Comparison of ENCODE assay signal across 15 cellular contexts in the genomic region with DNA sequence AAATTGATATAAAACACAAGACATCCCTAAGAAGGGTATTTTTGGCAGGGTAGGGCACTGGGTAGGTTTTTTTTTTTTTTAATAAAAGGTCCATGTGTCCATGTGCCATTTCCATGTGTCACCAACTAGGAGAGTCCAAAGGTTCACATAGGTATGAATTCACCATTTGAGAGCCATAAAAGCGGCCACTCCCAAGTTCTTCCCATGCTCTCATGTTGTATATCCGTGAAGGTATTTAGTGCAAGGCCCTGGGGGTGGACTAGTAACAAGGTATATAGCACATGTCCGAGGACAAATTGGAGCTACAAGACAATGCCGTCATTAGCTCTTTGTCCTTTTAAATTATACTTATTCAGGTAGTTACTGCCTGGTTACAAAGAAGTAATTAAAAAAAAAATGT.
DNase-seq lines count a peak whose midpoint lies in the region; ATAC-seq, FAIRE-seq and TF ChIP-seq lines count a peak whose summit lies in the region.
"Had no signal": no experiment of that assay in that cellular context is flagged by ENCODE, and none has a peak within 500 bp of the region (broad histone marks: within the 10 kb centered on the region; RNA-seq: fewer than 3 reads in every experiment).

No MANE protein-coding gene starts in this region.

- H3K4me1 ChIP-seq in IMR-90 (ENCODE audit: control insufficient read depth, insufficient read depth, low read length) (peaks cover 18% of the 10 kb centered on the region), hepatocyte (ENCODE audit: insufficient read depth) (no peaks in the 10 kb centered on the region), transverse colon (peaks cover 7 to 33% (median 12%) of the 10 kb centered on the region in 4 donors)
- H3K4me1 ChIP-seq in naive thymus-derived CD4-positive, alpha-beta T cell (ENCODE audit: control insufficient read depth in 2 of 2, insufficient read depth in 2 of 2, low read length in 2 of 2) = no peaks in the 10 kb centered on the region

- ATAC-seq in IMR-90 (ENCODE audit: low read depth) = no peak
- no peak for ATAC-seq in naive thymus-derived CD4-positive, alpha-beta T cell
- ATAC-seq: GM12878, GM23338 had no signal

- peak overlapping the region; percentile 42 for H2BK5ac ChIP-seq in IMR-90 (ENCODE audit: low read depth, low read length, poor library complexity, severe bottlenecking)

- no peak for DNase-seq in IMR-90
- peak; percentile 62 for DNase-seq in hepatocyte (ENCODE audit: low spot score)
- DNase-seq in transverse colon = peak; percentile 67
- no peak for DNase-seq in naive thymus-derived CD4-positive, alpha-beta T cell
- no peak for DNase-seq in H54 (ENCODE audit: insufficient read length, low spot score)
- DNase-seq in central memory CD4-positive, alpha-beta T cell = no peak
- DNase-seq: ACHN; C1 segment of cervical spinal cord; CD4-positive, alpha-beta T cell; DMS79; H9 had no signal

- H3K4me3 Mint-ChIP-seq in naive thymus-derived CD4-positive, alpha-beta T cell = no peak overlapping the region
- H3K4me3 Mint-ChIP-seq: CD4-positive, alpha-beta T cell; GM23338; H9 had no signal

- no TSS peak for BruUV-seq in IMR-90 (replicated peaks; lab: Mats Ljungman, UMichigan)

- FAIRE-seq in colon (lab: Jason Lieb, UNC) (peak; percentile 45), H54 (lab: Jason Lieb, UNC) (no peak)
- FAIRE-seq: GM12878, GM18507 had no signal

- H3K27ac Mint-ChIP-seq in naive thymus-derived CD4-positive, alpha-beta T cell = no peak overlapping the region
- H3K27ac Mint-ChIP-seq: CD4-positive, alpha-beta T cell; GM23338 had no signal

- no peaks in the 10 kb centered on the region for H3K9me3 Mint-ChIP-seq in naive thymus-derived CD4-positive, alpha-beta T cell
- H3K9me3 Mint-ChIP-seq: CD4-positive, alpha-beta T cell; GM23338; H9 had no signal

- POLR2A ChIA-PET in IMR-90 (lab: Charles Lee; ENCODE audit: unreplicated experiment) = no interaction called here
- POLR2A ChIA-PET in naive thymus-derived CD4-positive, alpha-beta T cell (lab: Charles Lee) = no interaction called here

- in situ Hi-C loops in IMR-90 (cut with MboI; ENCODE audit: low sequenced_read_pairs) = no loop called here
- in situ Hi-C loops in transverse colon (cut with MboI; ENCODE audit: low pct_ligation_motif_present in 1 of 4, low pct_unique_long_range_greater_than_20kb in 1 of 4, low sequenced_read_pairs in 3 of 4) = no loop called here

- WGBS in IMR-90 (ENCODE audit: extremely low coverage in 2 of 2, insufficient read length in 1 of 2), 2 experiments = 100% methylated on average over 1 of the region's 4 CpGs; no CpG with 5 or more reads in 1 of the 2 experiments
- 87% methylated on average over 4 of the region's 4 CpGs for WGBS in hepatocyte (ENCODE audit: low lambda C conversion rate, missing lambda C conversion rate)
- 60 to 64% methylated on average over 1 to 4 of the region's 4 CpGs for WGBS in transverse colon (ENCODE audit: low coverage in 1 of 2), 2 donors

- no peak overlapping the region for H3K18ac ChIP-seq in IMR-90 (ENCODE audit: low read depth, low read length)

- no peak overlapping the region for H3K9ac ChIP-seq in IMR-90 (ENCODE audit: low read depth, low read length)

- H4K5ac ChIP-seq in IMR-90 (ENCODE audit: low read depth, low read length) = no peak overlapping the region

- H4K20me1 ChIP-seq in IMR-90 (ENCODE audit: insufficient read depth, low read length) (peaks cover 17% of the 10 kb centered on the region; the same call in 1 of the 2 replicates), hepatocyte (ENCODE audit: insufficient read depth, poor library complexity, severe bottlenecking) (no peaks in the 10 kb centered on the region)

- intact Hi-C loops in IMR-90 (cut with micrococcal nuclease) = no loop called here
- intact Hi-C loops in transverse colon (cut with DNase I; ENCODE audit: low total_unique reads) = no loop called here
- intact Hi-C loops in naive thymus-derived CD4-positive, alpha-beta T cell (cut with micrococcal nuclease) = no loop called here

- peaks cover 8% of the 10 kb centered on the region; the same call in 1 of the 2 replicates for H3K9me1 ChIP-seq in IMR-90 (ENCODE audit: insufficient read depth, low read length)

- TF ChIP-seq CTCF in IMR-90 (conservative IDR thresholded peaks at IDR 0.05; ENCODE audit: low read depth, low read length) = no peak
- TF ChIP-seq CTCF in hepatocyte (IDR thresholded peaks at IDR 0.05; ENCODE audit: poor library complexity) = no peak
- TF ChIP-seq CTCF in transverse colon (IDR thresholded peaks at IDR 0.05) = no peak

- no peak overlapping the region for H2AK5ac ChIP-seq in IMR-90 (ENCODE audit: low read depth, low read length)

- no peaks in the 10 kb centered on the region for H3K9me2 ChIP-seq in hepatocyte (replicated peaks; ENCODE audit: insufficient read depth)

- H2BK15ac ChIP-seq in IMR-90 (ENCODE audit: low read depth, low read length) = no peak overlapping the region

- no peak overlapping the region for H2AK9ac ChIP-seq in IMR-90 (replicated peaks; ENCODE audit: low read depth, low read length, poor library complexity)

- H3K27me3 ChIP-seq in IMR-90 (ENCODE audit: control insufficient read depth, insufficient read depth, low read length) (no peaks in the 10 kb centered on the region), hepatocyte (no peaks in the 10 kb centered on the region), transverse colon (no peaks in the 10 kb centered on the region)
- no peaks in the 10 kb centered on the region for H3K27me3 ChIP-seq in naive thymus-derived CD4-positive, alpha-beta T cell (ENCODE audit: control insufficient read depth in 2 of 2, insufficient read depth in 2 of 2, low read length in 2 of 2)

- TF ChIP-seq RAD21 in IMR-90 (IDR thresholded peaks at IDR 0.05; ENCODE audit: low read length) = no peak

- H3K36me3 ChIP-seq in IMR-90 (ENCODE audit: control insufficient read depth, insufficient read depth, low read length) (peaks cover 34% of the 10 kb centered on the region), hepatocyte (replicated peaks; ENCODE audit: insufficient read depth, low read depth) (peaks cover 6% of the 10 kb centered on the region), transverse colon (peaks cover 0 to 35% (median 7%) of the 10 kb centered on the region in 4 donors)
- peaks cover 0 to 3% (median 0%) of the 10 kb centered on the region in 3 experiments for H3K36me3 ChIP-seq in naive thymus-derived CD4-positive, alpha-beta T cell (ENCODE audit: control insufficient read depth in 2 of 3, insufficient read depth in 3 of 3, low read length in 3 of 3)

- H3K4me1 Mint-ChIP-seq in naive thymus-derived CD4-positive, alpha-beta T cell = peaks cover 0 to 8% (median 0%) of the 10 kb centered on the region in 7 donors

- no peaks in the 10 kb centered on the region for H3K79me2 ChIP-seq in hepatocyte

- H3K23ac ChIP-seq in IMR-90 (ENCODE audit: low read depth, low read length) = no peak overlapping the region

- peaks cover 7 to 49% of the 10 kb centered on the region in 2 experiments; a peak in 3 of 4 replicates for H3K79me1 ChIP-seq in IMR-90 (ENCODE audit: low read depth in 1 of 2, low read length in 2 of 2)

- H4K91ac ChIP-seq in IMR-90 (ENCODE audit: insufficient read depth, low read depth, low read length) = no peak overlapping the region

- H3K27me3 Mint-ChIP-seq in naive thymus-derived CD4-positive, alpha-beta T cell = no peaks in the 10 kb centered on the region
- H3K27me3 Mint-ChIP-seq: CD4-positive, alpha-beta T cell had no signal

- TF ChIP-seq EP300 in transverse colon (IDR thresholded peaks at IDR 0.05; ENCODE audit: low read depth) = no peak

- H3K4ac ChIP-seq in IMR-90 (ENCODE audit: low read depth, low read length) = no peak overlapping the region

- H3K4me2 ChIP-seq in IMR-90 (ENCODE audit: low read depth, low read length) (no peak overlapping the region), hepatocyte (no peak overlapping the region)
- H3K4me2 ChIP-seq: GM23338 had no signal

- H2AFZ ChIP-seq in IMR-90 (replicated peaks; ENCODE audit: low read length, poor library complexity) (no peak overlapping the region), hepatocyte (no peak overlapping the region)
- H2AFZ ChIP-seq: GM23338 had no signal

- H4K8ac ChIP-seq in IMR-90 (ENCODE audit: low read depth in 2 of 2, low read length in 2 of 2) = no peak overlapping the region

- H2BK20ac ChIP-seq in IMR-90 (ENCODE audit: low read depth, low read length) = no peak overlapping the region

- TF ChIP-seq POLR2A in IMR-90 (IDR thresholded peaks at IDR 0.05; ENCODE audit: low read depth, low read length) (no peak), transverse colon (IDR thresholded peaks at IDR 0.05) (no peak), H54 (IDR thresholded peaks at IDR 0.05; ENCODE audit: low read depth, low read length) (no peak)

- dilution Hi-C loops in IMR-90 (cut with HindIII; ENCODE audit: low sequenced_read_pairs, unreplicated experiment) = no loop called here

- no peak overlapping the region for H3K14ac ChIP-seq in IMR-90 (replicated peaks; ENCODE audit: low read depth, low read length)

- no peak overlapping the region for H2BK120ac ChIP-seq in IMR-90 (ENCODE audit: low read depth, low read length)

- no peak overlapping the region for H3K56ac ChIP-seq in IMR-90 (ENCODE audit: extremely low read depth, insufficient read depth, low read length)

- H3K27ac ChIP-seq in IMR-90 (ENCODE audit: insufficient read depth, low read length) (no peak overlapping the region), hepatocyte (peak overlapping the region; percentile 79), transverse colon (peak overlapping the region in 2 of 4 donors; percentile 47 to 51)
- H3K27ac ChIP-seq in naive thymus-derived CD4-positive, alpha-beta T cell (ENCODE audit: low read depth, low read length) = no peak overlapping the region

- no peaks in the 10 kb centered on the region for H3K9me3 ChIP-seq in IMR-90 (ENCODE audit: control insufficient read depth, insufficient read depth, low read length)
- no peaks in the 10 kb centered on the region for H3K9me3 ChIP-seq in hepatocyte (ENCODE audit: low read depth)
- H3K9me3 ChIP-seq in transverse colon = no peaks in the 10 kb centered on the region
- no peaks in the 10 kb centered on the region for H3K9me3 ChIP-seq in naive thymus-derived CD4-positive, alpha-beta T cell (ENCODE audit: control insufficient read depth in 2 of 3, low read length in 3 of 3)

- H3K4me3 ChIP-seq in IMR-90 (ENCODE audit: insufficient read depth, low read depth, low read length) = no peak overlapping the region
- no peak overlapping the region for H3K4me3 ChIP-seq in hepatocyte
- H3K4me3 ChIP-seq in transverse colon = no peak overlapping the region
- H3K4me3 ChIP-seq in naive thymus-derived CD4-positive, alpha-beta T cell (ENCODE audit: low read length) = no peak overlapping the region
- H3K4me3 ChIP-seq: GM12878, GM23338 had no signal

- CTCF ChIA-PET in IMR-90 (lab: Yijun Ruan, JAX) = interaction anchor here (0.6 kb wide), 1 partner anchor 20 kb away, joined by 3 read pairs; no protein-coding TSS in a partner anchor
- CTCF ChIA-PET in naive thymus-derived CD4-positive, alpha-beta T cell (lab: Charles Lee) = no interaction called here

- H3K36me3 Mint-ChIP-seq in naive thymus-derived CD4-positive, alpha-beta T cell = peaks cover 0 to 42% (median 21%) of the 10 kb centered on the region in 5 donors

TF ChIP-seq in IMR-90, 13 proteins besides CTCF, POLR2A, EP300 and RAD21 (continues in another document):
- TF ChIP-seq MAZ (IDR thresholded peaks at IDR 0.05; ENCODE audit: borderline replicate concordance, low read depth, low read length) (no peak), MXI1 (IDR thresholded peaks at IDR 0.05; ENCODE audit: borderline replicate concordance, low read depth, low read length) (no peak)

Comparison
In these comparisons a context has a peak if more than half of its experiments do, and no peak if none do; other contexts are left out.
1. DNase-seq: peak in hepatocyte (single experiment) and transverse colon (single experiment); none in IMR-90 (single experiment), naive thymus-derived CD4-positive, alpha-beta T cell (0 of 9), H54 (single experiment) and central memory CD4-positive, alpha-beta T cell (single experiment).